ENCODE assay signal across 1 cellular context in genomic region chr2:186486651-186487647, GRCh38.
TF ChIP-seq lines count a peak whose summit lies in the region.

No MANE protein-coding gene starts in this region.

TF ChIP-seq in SK-N-SH treated with all-trans-retinoic acid at 6 μM for 48 hours, 23 proteins besides CTCF, POLR2A, EP300 and RAD21 (continued from another document):
- TF ChIP-seq PPARA (CRISPR knock-in tag; IDR thresholded peaks at IDR 0.05; ENCODE audit: borderline replicate concordance): no peak
- no peak for TF ChIP-seq SNAI2 (CRISPR knock-in tag; IDR thresholded peaks at IDR 0.05)
